In the genomic region with DNA sequence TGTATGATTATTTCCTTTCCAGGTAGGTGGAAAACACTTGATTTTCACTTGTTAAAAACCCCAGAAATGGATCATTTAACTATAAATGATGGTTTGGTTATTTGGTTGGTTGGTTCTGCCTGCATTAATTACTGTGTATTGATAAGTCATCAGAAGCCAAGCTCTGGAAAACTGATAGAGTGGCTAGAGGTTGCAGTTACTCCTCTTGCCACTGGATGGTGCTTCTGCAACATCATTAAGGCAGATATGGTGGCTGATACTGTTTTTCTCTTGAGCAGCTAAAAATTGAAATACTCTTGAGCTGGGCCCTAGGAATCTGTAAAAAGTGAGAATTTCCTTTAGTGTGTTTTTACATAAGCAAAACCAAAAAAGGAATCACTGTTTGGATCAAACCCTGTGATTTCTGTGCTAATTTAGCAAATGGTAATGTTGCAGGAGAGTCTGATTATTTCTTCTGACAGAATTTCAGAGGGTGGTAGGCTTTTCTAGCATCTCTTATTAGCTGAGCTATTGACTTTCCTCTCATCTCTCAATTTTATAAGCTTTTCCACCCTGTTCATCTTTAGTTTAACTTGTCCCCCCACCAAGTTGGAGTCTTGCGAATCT, we compare ENCODE assay signal across 8 cellular contexts. TPM values are rescaled to one million over a fixed set of nuclear protein-coding genes. Genes with fewer than 3 reads are reported as not detected.
DNase-seq lines count a peak whose midpoint lies in the region; ATAC-seq and TF ChIP-seq lines count a peak whose summit lies in the region.

No MANE protein-coding gene starts in this region.

- no peak overlapping the region for H3K27ac ChIP-seq in CD4-positive, CD25-positive, alpha-beta regulatory T cell (ENCODE audit: insufficient read depth, low read length, poor library complexity, severe bottlenecking)
- no peak overlapping the region for H3K27ac ChIP-seq in esophagus muscularis mucosa (replicated peaks in 1 of 4)

- H3K4me3 Mint-ChIP-seq in CD4-positive, CD25-positive, alpha-beta regulatory T cell = no peak overlapping the region
- no peak overlapping the region for H3K4me3 Mint-ChIP-seq in neural crest cell

- H3K27ac Mint-ChIP-seq in CD4-positive, CD25-positive, alpha-beta regulatory T cell = no peak overlapping the region
- no peak overlapping the region for H3K27ac Mint-ChIP-seq in neural crest cell (ENCODE audit: unreplicated experiment)

- no peaks in the 10 kb centered on the region for H3K27me3 ChIP-seq in CD4-positive, CD25-positive, alpha-beta regulatory T cell (ENCODE audit: control insufficient read depth, insufficient read depth, low read length)
- H3K27me3 ChIP-seq in esophagus muscularis mucosa = no peaks in the 10 kb centered on the region

- H3K36me3 ChIP-seq in CD4-positive, CD25-positive, alpha-beta regulatory T cell (ENCODE audit: control insufficient read depth, insufficient read depth, low read length) = peaks cover 2% of the 10 kb centered on the region
- H3K36me3 ChIP-seq in esophagus muscularis mucosa = peaks cover 0 to 6% (median 2%) of the 10 kb centered on the region in 4 donors

- H3K36me3 Mint-ChIP-seq in CD4-positive, CD25-positive, alpha-beta regulatory T cell = peaks cover 9% of the 10 kb centered on the region
- peaks cover 10% of the 10 kb centered on the region for H3K36me3 Mint-ChIP-seq in neural crest cell (ENCODE audit: low read depth)

- H3K9me3 Mint-ChIP-seq in CD4-positive, CD25-positive, alpha-beta regulatory T cell = peaks cover 0 to 4% (median 2%) of the 10 kb centered on the region in 7 donors
- peaks cover 4% of the 10 kb centered on the region for H3K9me3 Mint-ChIP-seq in neural crest cell

- no peak for TF ChIP-seq POLR2A in esophagus muscularis mucosa (IDR thresholded peaks at IDR 0.05; ENCODE audit: low read depth)

- no peak overlapping the region for H3K4me3 ChIP-seq in CD4-positive, CD25-positive, alpha-beta regulatory T cell (ENCODE audit: low read depth, low read length)
- H3K4me3 ChIP-seq in esophagus muscularis mucosa = no peak overlapping the region

- no peak for TF ChIP-seq EP300 in esophagus muscularis mucosa (IDR thresholded peaks at IDR 0.05)

- DNase-seq in CD4-positive, CD25-positive, alpha-beta regulatory T cell = peak in 2 of 3 donors; percentile 36 to 53
- DNase-seq in RPMI8226 = peak; percentile 26
- DNase-seq in esophagus muscularis mucosa (ENCODE audit: extremely low spot score) = no peak
- DNase-seq in neural crest cell (ENCODE audit: low read depth, low spot score) = no peak

- ATAC-seq in CD4-positive, CD25-positive, alpha-beta regulatory T cell (ENCODE audit: low read depth in 2 of 2) = peak; percentile 55 to 62
- ATAC-seq in GM19351 (IDR thresholded peaks at IDR 0.05; ENCODE audit: unreplicated experiment) (peak; percentile 49), GM21737 (IDR thresholded peaks at IDR 0.05; ENCODE audit: unreplicated experiment) (no peak), HG02678 (IDR thresholded peaks at IDR 0.05; ENCODE audit: unreplicated experiment) (no peak), HG03108 (IDR thresholded peaks at IDR 0.05; ENCODE audit: unreplicated experiment) (no peak)

- no peaks in the 10 kb centered on the region for H3K27me3 Mint-ChIP-seq in CD4-positive, CD25-positive, alpha-beta regulatory T cell
- H3K27me3 Mint-ChIP-seq in neural crest cell (ENCODE audit: low read depth) = no peaks in the 10 kb centered on the region

- WGBS in esophagus muscularis mucosa = 100% methylated on average over 1 of the region's 1 CpG

- peaks cover 4% of the 10 kb centered on the region for H3K4me1 ChIP-seq in CD4-positive, CD25-positive, alpha-beta regulatory T cell (ENCODE audit: control insufficient read depth, insufficient read depth, low read length, poor library complexity, severe bottlenecking)
- peaks cover 9 to 44% (median 39%) of the 10 kb centered on the region in 4 donors for H3K4me1 ChIP-seq in esophagus muscularis mucosa

- H3K9me3 ChIP-seq in CD4-positive, CD25-positive, alpha-beta regulatory T cell (ENCODE audit: control insufficient read depth in 2 of 2, low read length in 2 of 2) = no peaks in the 10 kb centered on the region
- H3K9me3 ChIP-seq in esophagus muscularis mucosa = no peaks in the 10 kb centered on the region

- peaks cover 21 to 71% (median 59%) of the 10 kb centered on the region in 4 donors for H3K4me1 Mint-ChIP-seq in CD4-positive, CD25-positive, alpha-beta regulatory T cell
- peaks cover 9% of the 10 kb centered on the region for H3K4me1 Mint-ChIP-seq in neural crest cell

- TF ChIP-seq CTCF in esophagus muscularis mucosa (IDR thresholded peaks at IDR 0.05) (peak; percentile 56 to 78 (median 66)), neural crest cell (conservative IDR thresholded peaks at IDR 0.05) (peak; percentile 75)

- intact Hi-C loops in esophagus muscularis mucosa (cut with DNase I) = no loop called here

RNA-seq across cellular contexts. Expression of gene RAB10, which starts 54.3 kb away (rescaled TPM):
- 40.8 TPM for total RNA-seq in CD4-positive, CD25-positive, alpha-beta regulatory T cell
- polyA plus RNA-seq in CD4-positive, CD25-positive, alpha-beta regulatory T cell = 100 to 1,000 TPM in 3 of 4 donors, 10 to 100 TPM in 1; 94.0 to 132 (median 115) TPM
- total RNA-seq in esophagus muscularis mucosa = 100 to 1,000 TPM in 2 of 4 donors, 10 to 100 TPM in 2; 91.0 to 106 (median 98.1) TPM
- 112 and 113 TPM in 2 replicates for total RNA-seq in neural crest cell

Comparison
In these comparisons a context has a peak if more than half of its experiments do, and no peak if none do; other contexts are left out.
1. ATAC-seq: peak in CD4-positive, CD25-positive, alpha-beta regulatory T cell (2 of 2) and GM19351 (single experiment); none in GM21737 (single experiment), HG02678 (single experiment) and HG03108 (single experiment).
2. DNase-seq: peak in CD4-positive, CD25-positive, alpha-beta regulatory T cell (2 of 3) and RPMI8226 (single experiment); none in esophagus muscularis mucosa (single experiment) and neural crest cell (single experiment).